In the genomic region with DNA sequence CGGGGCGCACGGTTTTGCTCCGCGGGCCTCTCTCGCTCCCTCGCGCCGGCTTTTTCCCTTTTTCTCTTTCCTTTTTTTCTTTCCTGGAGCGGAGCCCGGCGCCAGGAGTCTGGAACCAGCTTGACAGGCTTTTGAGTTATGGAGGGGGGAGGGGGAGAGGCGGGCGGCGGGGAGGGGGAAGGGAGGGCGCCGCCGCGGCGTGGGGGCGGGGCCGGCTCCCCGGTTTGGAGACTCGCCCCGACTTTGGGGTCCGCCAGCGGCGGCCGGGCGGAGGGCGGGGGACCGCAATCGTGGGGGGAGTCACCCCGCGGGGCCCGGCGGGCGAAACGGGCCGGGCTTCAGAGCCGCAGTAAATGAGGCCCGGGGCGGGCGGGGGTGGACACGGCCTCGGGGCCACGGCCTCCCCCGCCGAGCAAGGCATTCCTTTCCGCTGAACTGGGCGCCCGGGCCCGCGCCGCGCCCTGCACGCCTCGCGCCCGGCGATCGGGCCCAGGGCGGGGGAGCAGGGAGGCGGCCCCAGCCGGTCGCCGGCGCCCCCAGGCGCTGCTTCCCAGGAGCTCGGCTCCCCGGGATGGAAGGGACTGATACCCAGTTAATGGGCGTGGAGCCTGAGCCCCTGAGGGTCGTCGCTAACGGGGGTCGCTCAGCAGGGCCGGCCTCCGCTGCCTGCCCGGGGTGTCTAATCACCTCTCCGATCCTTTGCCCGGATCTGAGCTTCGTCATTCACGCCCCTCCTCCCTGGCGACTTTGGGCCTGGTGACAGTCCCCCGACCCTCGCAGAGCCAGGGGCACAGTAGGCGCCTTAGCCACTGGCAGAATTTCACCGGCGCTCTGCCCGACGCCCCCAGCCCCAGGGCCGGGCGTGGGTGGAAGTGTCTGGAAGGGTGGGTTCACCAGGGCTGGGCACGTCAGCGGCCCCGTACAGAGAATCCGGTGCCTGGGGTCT, we compare ENCODE assay signal across 8 cellular contexts.
DNase-seq lines count a peak whose midpoint lies in the region; ATAC-seq and TF ChIP-seq lines count a peak whose summit lies in the region.

No MANE protein-coding gene starts in this region.

- H3K4me1 ChIP-seq in adipocyte (ENCODE audit: control insufficient read depth, insufficient read depth, low read length), result peaks cover 82% of the 10 kb centered on the region
- H3K4me1 ChIP-seq in neural progenitor cell, result peaks cover 49% of the 10 kb centered on the region

- H2AFZ ChIP-seq in neural progenitor cell (replicated peaks), result no peak overlapping the region

- TF ChIP-seq CTCF in neural progenitor cell (IDR thresholded peaks at IDR 0.05), result no peak

- peak overlapping the region; percentile 100 for H3K4me2 ChIP-seq in neural progenitor cell

- DNase-seq in SIG-M5 treated with dmso at 0.1 percent for 504 hours (lab: John Stamatoyannopoulos, UW; ENCODE audit: unreplicated experiment) (peak; percentile 29), SIG-M5 (lab: John Stamatoyannopoulos, UW) (no peak), NCI-H526 treated with DMSO at 0.1 percent for 48 hours (lab: John Stamatoyannopoulos, UW) (peak; percentile 24), adipocyte (ENCODE audit: low read depth) (peak; percentile 97), head of caudate nucleus (peak in 41 of 42 donors; percentile 57 to 93 (median 78)), neural progenitor cell (ENCODE audit: low spot score) (peak; percentile 74)

- H3K36me3 ChIP-seq in adipocyte (ENCODE audit: control insufficient read depth, insufficient read depth, low read length, severe bottlenecking) (no peaks in the 10 kb centered on the region), neural progenitor cell (no peaks in the 10 kb centered on the region)

- peaks cover 78% of the 10 kb centered on the region for H3K4me1 Mint-ChIP-seq in neural progenitor cell

- ATAC-seq in GM21786 (IDR thresholded peaks at IDR 0.05; ENCODE audit: unreplicated experiment) (no peak), GM19397 (IDR thresholded peaks at IDR 0.05; ENCODE audit: unreplicated experiment) (no peak)

- peaks cover 6% of the 10 kb centered on the region for H3K27me3 Mint-ChIP-seq in neural progenitor cell (ENCODE audit: insufficient read depth, low read depth)

- H3K4me3 Mint-ChIP-seq in neural progenitor cell, result peak overlapping the region; percentile 76

- no peaks in the 10 kb centered on the region for H4K20me1 ChIP-seq in neural progenitor cell (ENCODE audit: low read depth)

- H3K9me3 Mint-ChIP-seq in neural progenitor cell, result no peaks in the 10 kb centered on the region

- H3K79me2 ChIP-seq in neural progenitor cell (ENCODE audit: low read depth), result no peaks in the 10 kb centered on the region

- H3K27ac Mint-ChIP-seq in neural progenitor cell, result peak overlapping the region; percentile 66

- no peaks in the 10 kb centered on the region for H3K36me3 Mint-ChIP-seq in neural progenitor cell

- intact Hi-C loops in head of caudate nucleus (cut with DNase I), result no loop called here

- H3K9me3 ChIP-seq in adipocyte (ENCODE audit: control insufficient read depth, low read length), result no peaks in the 10 kb centered on the region
- no peaks in the 10 kb centered on the region for H3K9me3 ChIP-seq in neural progenitor cell (ENCODE audit: low read depth)

- H3K4me3 ChIP-seq in adipocyte (ENCODE audit: low read length) (peak overlapping the region; percentile 73), neural progenitor cell (peak overlapping the region; percentile 63)

- H3K27me3 ChIP-seq in adipocyte (replicated peaks; ENCODE audit: control insufficient read depth, insufficient read depth, low read length) (no peaks in the 10 kb centered on the region), neural progenitor cell (peaks cover 30% of the 10 kb centered on the region)

- H3F3A ChIP-seq in neural progenitor cell (ENCODE audit: low read depth), result peaks cover 58% of the 10 kb centered on the region

- H3K9ac ChIP-seq in adipocyte (ENCODE audit: low read length) (peak overlapping the region; percentile 99), neural progenitor cell (no peak overlapping the region)

- no peak overlapping the region for H3K27ac ChIP-seq in neural progenitor cell
